In genomic region chr2:112055110-112055832, GRCh38 we compare ENCODE assay signal across 8 cellular contexts. TPM values are rescaled to one million over a fixed set of nuclear protein-coding genes. Genes with fewer than 3 reads are reported as not detected.
A peak's percentile ranks its signal among the peaks of the same experiment; 100 is the strongest.
DNase-seq lines count a peak whose midpoint lies in the region; ATAC-seq and TF ChIP-seq lines count a peak whose summit lies in the region.

TSS of gene TMEM87B (plus strand) at chr2:112055269. CDS start at chr2:112055592, 323 bp downstream.

- H2AK5ac ChIP-seq in neuronal stem cell (ENCODE audit: low read depth, low read length), result peak within 1 kb of the TSS; percentile 49

- DNase-seq in GDM1 (lab: John Stamatoyannopoulos, UW) (peak; percentile 98), HAP-1 (ENCODE audit: low spot score in 2 of 2) (peak; percentile 93 to 99), MM.1S (peak; percentile 95), SHP77 treated with DMSO at 0.1 percent for 48 hours (lab: John Stamatoyannopoulos, UW) (peak; percentile 74), foreskin keratinocyte (peak; percentile 90 to 96), neuronal stem cell (ENCODE audit: low spot score) (peak; percentile 97), superior temporal gyrus (ENCODE audit: extremely low spot score) (peak; percentile 95)
- peak; percentile 92 to 99 (median 97) for DNase-seq in activated naive CD4-positive, alpha-beta T cell (lab: John Stamatoyannopoulos, UW)

- no peak within 1 kb of the TSS for H4K8ac ChIP-seq in neuronal stem cell (ENCODE audit: low read depth, low read length)

- H4K91ac ChIP-seq in neuronal stem cell (ENCODE audit: low read depth, low read length, poor library complexity), result peak within 1 kb of the TSS; percentile 62

- peak within 1 kb of the TSS; percentile 75 for H3K4me3 ChIP-seq in HAP-1
- H3K4me3 ChIP-seq in MM.1S (ENCODE audit: low read length), result peak within 1 kb of the TSS; percentile 96
- peak within 1 kb of the TSS; percentile 76 to 90 for H3K4me3 ChIP-seq in neuronal stem cell (ENCODE audit: low read length in 2 of 2)

- peak within 1 kb of the TSS; percentile 72 for H2BK5ac ChIP-seq in neuronal stem cell (ENCODE audit: low read length)

- H3K14ac ChIP-seq in neuronal stem cell (ENCODE audit: low read length), result peak within 1 kb of the TSS; percentile 86

- peak within 1 kb of the TSS; percentile 37 for H2BK120ac ChIP-seq in neuronal stem cell (ENCODE audit: low read depth, low read length)

- no peaks in the 10 kb centered on the region for H4K20me1 ChIP-seq in MM.1S (ENCODE audit: insufficient read depth, low read length)

- 0 out of 2 replicates have a peak, but pooled peaks cover 6% of the 10 kb centered on the region for H3F3A ChIP-seq in MM.1S (ENCODE audit: insufficient read depth, low read length)

- H3K27me3 ChIP-seq in HAP-1 (ENCODE audit: low read depth) (no peaks in the 10 kb centered on the region), MM.1S (replicated peaks; ENCODE audit: insufficient read depth, low read length) (no peaks in the 10 kb centered on the region), foreskin keratinocyte (no peaks in the 10 kb centered on the region), neuronal stem cell (ENCODE audit: control insufficient read depth in 3 of 3, insufficient read depth in 3 of 3, low read depth in 1 of 3, low read length in 3 of 3) (no peaks in the 10 kb centered on the region)

- H3K36me3 ChIP-seq in HAP-1 (replicated peaks) (no peaks in the 10 kb centered on the region; the same call in 1 of the 2 replicates), MM.1S (replicated peaks; ENCODE audit: insufficient read depth, low read length) (no peaks in the 10 kb centered on the region), neuronal stem cell (replicated peaks in 1 of 2; ENCODE audit: control insufficient read depth in 2 of 2, insufficient read depth in 2 of 2, low read length in 2 of 2) (peaks cover 0 to 5% of the 10 kb centered on the region in 2 donors)

- in situ Hi-C loops in HAP-1 (cut with MboI; ENCODE audit: low sequenced_read_pairs), result no loop called here

- H2BK12ac ChIP-seq in neuronal stem cell (ENCODE audit: low read length), result peak within 1 kb of the TSS; percentile 27

- peak; percentile 76 for ATAC-seq in foreskin keratinocyte

- H3K9me3 ChIP-seq in HAP-1, result no peaks in the 10 kb centered on the region
- no peaks in the 10 kb centered on the region for H3K9me3 ChIP-seq in MM.1S (replicated peaks; ENCODE audit: insufficient read depth, low read length)
- H3K9me3 ChIP-seq in neuronal stem cell (replicated peaks in 1 of 2; ENCODE audit: control insufficient read depth in 2 of 2, insufficient read depth in 1 of 2, low read depth in 1 of 2, low read length in 2 of 2), result no peaks in the 10 kb centered on the region

- no peak within 1 kb of the TSS for H3K4ac ChIP-seq in neuronal stem cell (ENCODE audit: low read length)

- H3K9ac ChIP-seq in MM.1S (ENCODE audit: low read length) (peak within 1 kb of the TSS; percentile 85), neuronal stem cell (ENCODE audit: low read depth, low read length, poor library complexity) (peak within 1 kb of the TSS; percentile 96)

- WGBS in neuronal stem cell (ENCODE audit: extremely low coverage in 2 of 2, insufficient read length in 2 of 2, insufficient replicate concordance in 1 of 2), 2 donors, result no CpG with 5 or more reads among the region's 76 CpGs

- H3K9me2 ChIP-seq in MM.1S (replicated peaks; ENCODE audit: insufficient read depth, low read length), result no peaks in the 10 kb centered on the region

- no peak within 1 kb of the TSS for H2BK15ac ChIP-seq in neuronal stem cell (ENCODE audit: low read length)

- TF ChIP-seq CTCF in MM.1S (IDR thresholded peaks at IDR 0.05; ENCODE audit: low read length), result no peak
- TF ChIP-seq CTCF in foreskin keratinocyte (conservative IDR thresholded peaks at IDR 0.05), result no peak

- H3K18ac ChIP-seq in neuronal stem cell (ENCODE audit: low read length), result peak within 1 kb of the TSS; percentile 99

- H3K79me2 ChIP-seq in MM.1S (ENCODE audit: low read length), result peaks cover 41% of the 10 kb centered on the region

- H3K4me1 ChIP-seq in HAP-1 (peaks cover 9% of the 10 kb centered on the region), MM.1S (ENCODE audit: low read length) (peaks cover 13% of the 10 kb centered on the region), foreskin keratinocyte (peaks cover 11% of the 10 kb centered on the region), neuronal stem cell (ENCODE audit: control insufficient read depth in 2 of 2, insufficient read depth in 1 of 2, low read depth in 1 of 2, low read length in 2 of 2) (peaks cover 5 to 9% of the 10 kb centered on the region in 2 donors)

- peak within 1 kb of the TSS; percentile 94 for H3K23ac ChIP-seq in neuronal stem cell (ENCODE audit: low read depth, low read length, poor library complexity)

- H2AFZ ChIP-seq in MM.1S (ENCODE audit: low read length) (peak within 1 kb of the TSS; percentile 96), neuronal stem cell (ENCODE audit: low read length) (peak within 1 kb of the TSS; percentile 90)

- H3K27ac ChIP-seq in MM.1S (ENCODE audit: low read length) (peak within 1 kb of the TSS; percentile 85), foreskin keratinocyte (peak within 1 kb of the TSS; percentile 76), neuronal stem cell (replicated peaks; ENCODE audit: low read length) (peak within 1 kb of the TSS; percentile 99)

- H3K79me1 ChIP-seq in neuronal stem cell (ENCODE audit: low read depth, low read length), result no peaks in the 10 kb centered on the region

- H3K4me2 ChIP-seq in MM.1S (ENCODE audit: low read depth, low read length), result peak within 1 kb of the TSS; percentile 93
- H3K4me2 ChIP-seq in neuronal stem cell (ENCODE audit: insufficient read depth, low read length, poor library complexity, severe bottlenecking), result peak within 1 kb of the TSS; percentile 85

RNA-seq across cellular contexts. Expression of gene TMEM87B, which starts in this region (rescaled TPM):
- total RNA-seq in foreskin keratinocyte, result 28.1 and 36.1 TPM in 2 replicates
- 9.8 and 10.2 TPM in 2 replicates for polyA plus RNA-seq in foreskin keratinocyte
- 12.8 TPM for polyA plus RNA-seq in neuronal stem cell (2013, experiment 1 of 2)
- polyA plus RNA-seq in neuronal stem cell (2013, experiment 2 of 2), result 13.1 TPM

Comparison
In these comparisons a context has a peak if more than half of its experiments do, and no peak if none do; other contexts are left out.
1. Peak in every context shown above with its lines: DNase-seq, ATAC-seq, H3K4me3 ChIP-seq and H3K27ac ChIP-seq.